ENCODE assay signal across 8 cellular contexts in genomic region chr6:17393335-17394191, GRCh38. TPM values are rescaled to one million over a fixed set of nuclear protein-coding genes. Genes with fewer than 3 reads are reported as not detected.
DNase-seq lines count a peak whose midpoint lies in the region; ATAC-seq, FAIRE-seq and TF ChIP-seq lines count a peak whose summit lies in the region.

CAP2 (plus strand) TSS chr6:17393595; CDS start chr6:17421556, 27,961 bp downstream.

- H3K36me3 ChIP-seq in A673 (ENCODE audit: insufficient read depth, low read length, poor library complexity, severe bottlenecking) (no peaks in the 10 kb centered on the region), colonic mucosa (no peaks in the 10 kb centered on the region), kidney (ENCODE audit: control insufficient read depth in 1 of 2, insufficient read depth in 2 of 2, low read length in 2 of 2) (no peaks in the 10 kb centered on the region), skeletal muscle tissue (ENCODE audit: control insufficient read depth in 3 of 3, insufficient read depth in 3 of 3, low read length in 3 of 3) (no peaks in the 10 kb centered on the region)

- TF ChIP-seq CTCF in A673 (conservative IDR thresholded peaks at IDR 0.05; ENCODE audit: low read depth, low read length) = 0 out of 2 replicates have a peak, but pooled peaks have one; percentile 15
- TF ChIP-seq CTCF in colonic mucosa (IDR thresholded peaks at IDR 0.05) = no peak
- TF ChIP-seq CTCF in kidney (IDR thresholded peaks at IDR 0.05; ENCODE audit: borderline replicate concordance, extremely low read depth, insufficient read depth) = no peak

- peak within 1 kb of the TSS; percentile 84 for H3K4me3 ChIP-seq in A673 (ENCODE audit: low read depth, low read length, poor library complexity, severe bottlenecking)
- H3K4me3 ChIP-seq in colonic mucosa = peak within 1 kb of the TSS; percentile 37
- peak within 1 kb of the TSS; percentile 68 to 69 for H3K4me3 ChIP-seq in kidney (ENCODE audit: low read length in 2 of 2)
- H3K4me3 ChIP-seq in skeletal muscle tissue (ENCODE audit: low read length in 3 of 3) = peak within 1 kb of the TSS; percentile 64 to 85 (median 64)

- CTCF ChIA-PET in A673 (lab: Charles Lee) = interaction anchor here (0.7 to 1.4 kb wide), 2 partner anchors 186 to 190 kb away, joined by 3 to 14 read pairs; no protein-coding TSS in a partner anchor

- intact Hi-C loops in A673 (cut with micrococcal nuclease; ENCODE audit: unreplicated experiment) (no loop called here), colonic mucosa (cut with DNase I) (no loop called here), kidney (cut with DNase I) (no loop called here)

- peak; percentile 88 for DNase-seq in A673 (ENCODE audit: low spot score)
- DNase-seq in H4 (ENCODE audit: low spot score) = peak; percentile 53
- DNase-seq in colonic mucosa = peak; percentile 59
- peak; percentile 82 for DNase-seq in kidney
- no peak for DNase-seq in SIG-M5 (lab: John Stamatoyannopoulos, UW)

- no TSS peak for BruUV-seq in A673 (replicated peaks; lab: Mats Ljungman, UMichigan)

- H3K4me1 ChIP-seq in A673 (ENCODE audit: insufficient read depth, low read length, poor library complexity, severe bottlenecking) (peaks cover 6% of the 10 kb centered on the region), colonic mucosa (no peaks in the 10 kb centered on the region), kidney (ENCODE audit: control insufficient read depth in 1 of 2, insufficient read depth in 1 of 2, low read depth in 1 of 2, low read length in 2 of 2) (peaks cover 0 to 5% of the 10 kb centered on the region in 2 donors), skeletal muscle tissue (ENCODE audit: control insufficient read depth in 3 of 3, insufficient read depth in 3 of 3, low read length in 3 of 3) (peaks cover 3 to 6% (median 4%) of the 10 kb centered on the region in 3 donors)

- FAIRE-seq in kidney (lab: Jason Lieb, UNC) = no peak

- POLR2A ChIA-PET in A673 (lab: Charles Lee; ENCODE audit: low non-redundant PET) = interaction anchor here (0.5 to 0.7 kb wide), 2 partner anchors 76 to 312 kb away, joined by 7 to 16 read pairs; no protein-coding TSS in a partner anchor

- no peaks in the 10 kb centered on the region for H3K27me3 ChIP-seq in A673 (replicated peaks; ENCODE audit: insufficient read depth, low read depth, low read length, poor library complexity)
- H3K27me3 ChIP-seq in colonic mucosa = no peaks in the 10 kb centered on the region
- no peaks in the 10 kb centered on the region for H3K27me3 ChIP-seq in skeletal muscle tissue (ENCODE audit: control insufficient read depth in 3 of 3, insufficient read depth in 3 of 3, low read length in 3 of 3)

- ATAC-seq in HG02852 (IDR thresholded peaks at IDR 0.05; ENCODE audit: unreplicated experiment) = no peak

- H3K27ac ChIP-seq in A673 (ENCODE audit: low read depth, low read length, poor library complexity, severe bottlenecking) (peak within 1 kb of the TSS; percentile 76), colonic mucosa (peak within 1 kb of the TSS; percentile 44), kidney (ENCODE audit: low read depth in 2 of 2, low read length in 2 of 2) (peak within 1 kb of the TSS; percentile 89 to 90), skeletal muscle tissue (ENCODE audit: low read depth, low read length) (peak within 1 kb of the TSS; percentile 85)

- H3K9ac ChIP-seq in colonic mucosa (ENCODE audit: low read depth in 2 of 2, low read length in 2 of 2) (peak within 1 kb of the TSS; percentile 63 to 69), kidney (ENCODE audit: low read length in 2 of 2) (peak within 1 kb of the TSS; percentile 63 to 69), skeletal muscle tissue (ENCODE audit: low read depth in 1 of 3, low read length in 3 of 3) (peak within 1 kb of the TSS; percentile 76 to 91 (median 87))

- H3K9me3 ChIP-seq in A673 (ENCODE audit: low read depth, low read length, poor library complexity, severe bottlenecking) (no peaks in the 10 kb centered on the region), colonic mucosa (no peaks in the 10 kb centered on the region), kidney (ENCODE audit: control insufficient read depth in 1 of 2, low read length in 2 of 2) (no peaks in the 10 kb centered on the region), skeletal muscle tissue (ENCODE audit: control insufficient read depth in 3 of 3, low read length in 3 of 3) (no peaks in the 10 kb centered on the region)

TF ChIP-seq in PFSK-1, 5 proteins besides CTCF, POLR2A, EP300 and RAD21:
- TF ChIP-seq TAF1 (IDR thresholded peaks at IDR 0.05; ENCODE audit: borderline replicate concordance, insufficient read depth, low read length) = no peak; the same call in 1 of the 2 replicates
- TF ChIP-seq FOXP2 (optimal IDR thresholded peaks at IDR 0.05; ENCODE audit: borderline replicate concordance, extremely low read depth, extremely low read length, insufficient read depth) = peak; percentile 13
- TF ChIP-seq POLR2AphosphoS5 (IDR thresholded peaks at IDR 0.05; ENCODE audit: low read depth, low read length) = peak; percentile 66; the same call in 1 of the 2 replicates
- no peak for TF ChIP-seq SIN3A (IDR thresholded peaks at IDR 0.05; ENCODE audit: borderline replicate concordance, insufficient read depth, low read length)

RNA-seq across cellular contexts. Expression of gene CAP2, which starts in this region (rescaled TPM):
- total RNA-seq in A673 (2021) = 18.4 and 20.8 TPM in 2 replicates
- 8.9 and 10.9 TPM in 2 replicates for total RNA-seq in H4 (2014; rRNA removed; shearing (Covaris generic))
- polyA plus RNA-seq in PFSK-1 (2012; ENCODE audit: insufficient read length, low read depth) = 34.6 TPM
- 10 to 100 TPM in 1 of 2 donors, 1 to 10 TPM in 1; 2.7 to 10.4 TPM for total RNA-seq in colonic mucosa
- 15.7 TPM for total RNA-seq in kidney
- polyA plus RNA-seq in kidney (ENCODE audit: insufficient read depth, low read depth, low replicate concordance) = 9.8 TPM
- 47.5 TPM for total RNA-seq in skeletal muscle tissue
